Comparison of ENCODE assay signal across 1 cellular context in the genomic region with DNA sequence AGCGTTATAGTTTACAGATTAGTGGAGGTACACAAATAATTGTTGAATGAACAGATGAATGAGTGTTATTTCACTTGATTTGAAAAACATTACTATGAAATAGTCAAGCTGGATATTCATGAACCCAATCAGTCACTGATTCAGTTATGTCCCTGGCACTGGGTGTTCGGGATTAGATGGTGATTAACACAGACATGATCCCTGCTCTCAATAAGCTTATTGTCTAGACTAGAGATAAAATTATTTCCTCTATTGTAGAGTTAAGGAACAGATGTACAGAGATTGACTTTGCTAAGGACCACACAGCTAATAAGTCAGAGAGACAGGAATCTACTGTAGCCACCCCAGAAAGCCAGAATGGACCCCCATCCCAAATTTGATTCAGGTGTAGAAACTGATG.
TF ChIP-seq lines count a peak whose summit lies in the region.

No MANE protein-coding gene starts in this region.

TF ChIP-seq in H1, 55 proteins besides CTCF, POLR2A, EP300 and RAD21:
- no peak for TF ChIP-seq POU5F1 (IDR thresholded peaks at IDR 0.05; ENCODE audit: low read depth, low read length)
- no peak for TF ChIP-seq PHF8 (conservative IDR thresholded peaks at IDR 0.05; ENCODE audit: low read depth, low read length)
- TF ChIP-seq SIRT6 (IDR thresholded peaks at IDR 0.05; ENCODE audit: low read length), result no peak
- no peak for TF ChIP-seq KDM1A (IDR thresholded peaks at IDR 0.05; ENCODE audit: borderline replicate concordance, low read length)
- no peak for TF ChIP-seq CBX8 (IDR thresholded peaks at IDR 0.05; ENCODE audit: borderline replicate concordance, low read depth, low read length)
- no peak for TF ChIP-seq CREB1 (IDR thresholded peaks at IDR 0.05)
- TF ChIP-seq BRCA1 (IDR thresholded peaks at IDR 0.05; ENCODE audit: low read depth, low read length), result no peak
- TF ChIP-seq RFX5 (IDR thresholded peaks at IDR 0.05; ENCODE audit: borderline replicate concordance, low read depth, low read length), result no peak
- TF ChIP-seq CEBPB (IDR thresholded peaks at IDR 0.05; ENCODE audit: low read depth, low read length), result no peak
- TF ChIP-seq, protein P1, sequence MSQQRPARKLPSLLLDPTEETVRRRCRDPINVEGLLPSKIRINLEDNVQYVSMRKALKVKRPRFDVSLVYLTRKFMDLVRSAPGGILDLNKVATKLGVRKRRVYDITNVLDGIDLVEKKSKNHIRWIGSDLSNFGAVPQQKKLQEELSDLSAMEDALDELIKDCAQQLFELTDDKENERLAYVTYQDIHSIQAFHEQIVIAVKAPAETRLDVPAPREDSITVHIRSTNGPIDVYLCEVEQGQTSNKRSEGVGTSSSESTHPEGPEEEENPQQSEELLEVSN (IDR thresholded peaks at IDR 0.05), result no peak
- TF ChIP-seq CHD2 (IDR thresholded peaks at IDR 0.05; ENCODE audit: low read length), result no peak
- no peak for TF ChIP-seq ATF2 (IDR thresholded peaks at IDR 0.05; ENCODE audit: low read length)
